Comparison of ENCODE assay signal across 24 cellular contexts in genomic region chr2:188207554-188207953, GRCh38.
"Had no signal": no experiment of that assay in that cellular context is flagged by ENCODE, and none has a peak within 500 bp of the region (broad histone marks: within the 10 kb centered on the region; RNA-seq: fewer than 3 reads in every experiment).

No MANE protein-coding gene starts in this region.

- ATAC-seq: activated CD8-positive, alpha-beta memory T cell treated with anti-CD3 and anti-CD28 coated beads, Interleukin-2, amount 10 ng/mL, durations not matched to agents 7 days and 5 days; activated naive CD4-positive, alpha-beta T cell treated with anti-CD3 and anti-CD28 coated beads, Interleukin-2, amount 50 U/mL, for 72 hours; activated naive CD8-positive, alpha-beta T cell treated with anti-CD3 and anti-CD28 coated beads, Interleukin-2, amount 50 U/mL, for 24 hours; SK-N-SH treated with all-trans-retinoic acid at 6 μM for 48 hours had no signal

- H3K27me3 ChIP-seq: Peyer's patch, SJSA1 had no signal

- H3K9me3 ChIP-seq: Peyer's patch, SJSA1 had no signal

- H3K4me1 ChIP-seq: Peyer's patch, SJSA1 had no signal

- H3K4me3 ChIP-seq: Peyer's patch, SJSA1 had no signal

- DNase-seq: activated CD4-positive, alpha-beta T cell treated with anti-CD3 and anti-CD28 coated beads for 48 hours; activated CD4-positive, alpha-beta T cell treated with anti-CD3 and anti-CD28 coated beads, Interleukin-2, amount 50 U/mL, for 48 hours; activated CD4-positive, CD25-positive, alpha-beta regulatory T cell treated with anti-CD3 and anti-CD28 coated beads, Interleukin-2, amount 50 U/mL, for 72 hours; activated CD8-positive, alpha-beta memory T cell treated with anti-CD3 and anti-CD28 coated beads, Interleukin-2, amount 10 ng/mL, durations not matched to agents 7 days and 5 days; activated effector memory CD4-positive, alpha-beta T cell treated with anti-CD3 and anti-CD28 coated beads, Interleukin-2, amount 50 U/mL, for 16 hours; activated naive CD4-positive, alpha-beta T cell treated with Interleukin-2 at 50 U/mL for 16 hours; activated naive CD8-positive, alpha-beta T cell treated with anti-CD3 and anti-CD28 coated beads, Interleukin-2, amount 50 U/mL, for 24 hours; activated T-cell treated with anti-CD3 and anti-CD28 coated beads, Interleukin-2, amount 50 U/mL, for 24 hours; amygdala; NCI-H1092; NCI-H1417; NCI-H1930; NCI-H2107; NCI-H2171 treated with DMSO at 0.1 percent for 48 hours; NCI-H226; NCI-H526; NCI-H82; NK-92 treated with Interleukin-12 subunit alpha and Interleukin-12 subunit beta, amount 100 ng/mL, for 24 hours; Peyer's patch; SHP77 had no signal

- H3K27ac ChIP-seq: Peyer's patch, SJSA1 had no signal

- FAIRE-seq: astrocyte had no signal

- H3K36me3 ChIP-seq: Peyer's patch, SJSA1 had no signal
